20 cellular contexts compared by ENCODE assay signal in genomic region chr4:102180080-102180479, GRCh38.
A peak's percentile ranks its signal among the peaks of the same experiment; 100 is the strongest.
DNase-seq lines count a peak whose midpoint lies in the region; ATAC-seq and TF ChIP-seq lines count a peak whose summit lies in the region.
"Had no signal": no experiment of that assay in that cellular context is flagged by ENCODE, and none has a peak within 500 bp of the region (broad histone marks: within the 10 kb centered on the region; RNA-seq: fewer than 3 reads in every experiment).

No MANE protein-coding gene starts in this region.

- H4K20me1 ChIP-seq in OCI-LY1 (ENCODE audit: insufficient read depth, low read length), result no peaks in the 10 kb centered on the region

- DNase-seq in H4 (ENCODE audit: low spot score), result peak; percentile 11
- DNase-seq in choroid plexus epithelial cell (ENCODE audit: low read depth), result peak; percentile 31
- DNase-seq in AG08396 (ENCODE audit: low spot score), result no peak
- DNase-seq in mucosa of descending colon, result no peak
- DNase-seq: activated CD4-positive, alpha-beta T cell treated with anti-CD3 and anti-CD28 coated beads, Interleukin-2, amount 10 ng/mL, durations not matched to agents 24 days and 14 days; activated gamma-delta T cell treated with Interleukin-2 at 50 U/mL for 16 hours; activated T-cell treated with anti-CD3 and anti-CD28 coated beads, Interleukin-2, amount 50 U/mL, for 4 hours; Caco-2; lower lobe of right lung; NCI-H1694 treated with DMSO at 0.1 percent for 48 hours; NCI-H2171; right lobe of liver; stimulated activated CD4-positive, alpha-beta T cell treated with anti-CD3 and anti-CD28 coated beads, Interleukin-4, amount 100 ng/mL, for 24 hours; substantia nigra; upper lobe of left lung had no signal

- H3K4me1 ChIP-seq in OCI-LY1 (ENCODE audit: insufficient read depth, low read length, severe bottlenecking) (no peaks in the 10 kb centered on the region), mesodermal cell (ENCODE audit: control insufficient read depth, insufficient read depth, low read length, poor library complexity, severe bottlenecking) (peaks cover 9% of the 10 kb centered on the region), mucosa of descending colon (ENCODE audit: low read depth) (no peaks in the 10 kb centered on the region)
- H3K4me1 ChIP-seq: Caco-2, lower lobe of right lung, neural progenitor cell, right lobe of liver had no signal

- no peak overlapping the region for H3K4me2 ChIP-seq in OCI-LY1 (ENCODE audit: low read length)
- H3K4me2 ChIP-seq: neural progenitor cell had no signal

- no peak overlapping the region for H3K27ac ChIP-seq in OCI-LY1 (ENCODE audit: low read depth, low read length, poor library complexity, severe bottlenecking)
- H3K27ac ChIP-seq in mesodermal cell (ENCODE audit: low read depth, low read length, severe bottlenecking), result peak overlapping the region; percentile 73
- H3K27ac ChIP-seq: lower lobe of right lung, neural progenitor cell, right lobe of liver, upper lobe of left lung had no signal

- no CpG with 5 or more reads among the region's 1 CpG for WGBS in mesodermal cell (ENCODE audit: insufficient coverage in 2 of 2), 2 experiments

- no peaks in the 10 kb centered on the region for H3K27me3 ChIP-seq in OCI-LY1 (ENCODE audit: insufficient read depth, low read length)
- H3K27me3 ChIP-seq: neural progenitor cell, right lobe of liver, upper lobe of left lung had no signal

- H3K36me3 ChIP-seq in OCI-LY1 (ENCODE audit: insufficient read depth, low read length) (no peaks in the 10 kb centered on the region), mesodermal cell (ENCODE audit: control insufficient read depth, insufficient read depth, low read length) (no peaks in the 10 kb centered on the region), mucosa of descending colon (ENCODE audit: low read depth) (no peaks in the 10 kb centered on the region)
- H3K36me3 ChIP-seq: lower lobe of right lung, neural progenitor cell, right lobe of liver, upper lobe of left lung had no signal

- H3F3A ChIP-seq in OCI-LY1 (ENCODE audit: insufficient read depth, low read length), result no peaks in the 10 kb centered on the region

- ATAC-seq in mucosa of descending colon (no peak), HG03469 (IDR thresholded peaks at IDR 0.05; ENCODE audit: unreplicated experiment) (no peak)
- ATAC-seq: activated T-cell treated with anti-CD3 and anti-CD28 coated beads, Interleukin-2, amount 50 U/mL, for 4 hours; lower lobe of right lung; right lobe of liver; stimulated activated effector memory CD8-positive, alpha-beta T cell treated with anti-CD3 and anti-CD28 coated beads, Interleukin-12 subunit alpha, Interleukin-12 subunit beta, amount 100 ng/mL, for 72 hours had no signal

- TF ChIP-seq CTCF in OCI-LY1 (IDR thresholded peaks at IDR 0.05; ENCODE audit: low read length), result no peak
- no peak for TF ChIP-seq CTCF in choroid plexus epithelial cell (conservative IDR thresholded peaks at IDR 0.05; ENCODE audit: low read depth, low read length)
- no peak for TF ChIP-seq CTCF in mucosa of descending colon (IDR thresholded peaks at IDR 0.05)

- intact Hi-C loops in mucosa of descending colon (cut with DNase I, micrococcal nuclease), result no loop called here

- H3K9me3 ChIP-seq in OCI-LY1 (ENCODE audit: low read length) (no peaks in the 10 kb centered on the region), mesodermal cell (ENCODE audit: control insufficient read depth, low read length) (no peaks in the 10 kb centered on the region), mucosa of descending colon (no peaks in the 10 kb centered on the region)
- H3K9me3 ChIP-seq: Caco-2, right lobe of liver, upper lobe of left lung had no signal

- H3K9ac ChIP-seq in OCI-LY1 (ENCODE audit: low read length), result no peak overlapping the region
- H3K9ac ChIP-seq: neural progenitor cell had no signal

- H3K4me3 ChIP-seq in OCI-LY1 (ENCODE audit: low read depth, low read length, poor library complexity, severe bottlenecking), result no peak overlapping the region
- no peak overlapping the region for H3K4me3 ChIP-seq in choroid plexus epithelial cell (ENCODE audit: low read depth, low read length)
- H3K4me3 ChIP-seq in mesodermal cell (ENCODE audit: extremely low read depth, insufficient read depth, low read length, poor library complexity, severe bottlenecking), result no peak overlapping the region
- no peak overlapping the region for H3K4me3 ChIP-seq in mucosa of descending colon
- H3K4me3 ChIP-seq: lower lobe of right lung, neural progenitor cell, right lobe of liver, upper lobe of left lung had no signal

- H3K9me2 ChIP-seq in OCI-LY1 (ENCODE audit: low read depth, low read length), result no peaks in the 10 kb centered on the region

- no peaks in the 10 kb centered on the region for H3K79me2 ChIP-seq in OCI-LY1 (ENCODE audit: insufficient read depth, low read length)

- H2AFZ ChIP-seq in OCI-LY1 (ENCODE audit: low read length), result 0 out of 2 replicates have a peak overlapping the region, but pooled peaks have one; percentile 53
- H2AFZ ChIP-seq: neural progenitor cell had no signal

Comparison
In these comparisons a context has a peak if more than half of its experiments do, and no peak if none do; other contexts are left out.
1. DNase-seq: peak in H4 (single experiment) and choroid plexus epithelial cell (single experiment); none in AG08396 (single experiment) and mucosa of descending colon (0 of 3).